Comparison of ENCODE assay signal across 37 cellular contexts in genomic region chr14:54813081-54813480, GRCh38.
"Had no signal": no experiment of that assay in that cellular context is flagged by ENCODE, and none has a peak within 500 bp of the region (broad histone marks: within the 10 kb centered on the region; RNA-seq: fewer than 3 reads in every experiment).

No MANE protein-coding gene starts in this region.

- FAIRE-seq: K562, TTC549 had no signal

- H3K36me3 Mint-ChIP-seq: activated naive CD4-positive, alpha-beta T cell treated with anti-CD3 and anti-CD28 coated beads, Interleukin-2, amount 50 U/mL, for 72 hours; WTC11 had no signal

- H3K27ac Mint-ChIP-seq: activated CD4-positive, alpha-beta T cell treated with anti-CD3 and anti-CD28 coated beads for 36 hours; activated CD4-positive, alpha-beta T cell treated with anti-CD3 and anti-CD28 coated beads, Interleukin-2, amount 10 ng/mL, durations not matched to agents 7 days and 5 days; activated CD8-positive, alpha-beta T cell treated with anti-CD3 and anti-CD28 coated beads, Interleukin-2, amount 10 ng/mL, durations not matched to agents 7 days and 5 days; activated naive CD4-positive, alpha-beta T cell treated with anti-CD3 and anti-CD28 coated beads for 36 hours; activated naive CD4-positive, alpha-beta T cell treated with anti-CD3 and anti-CD28 coated beads, Interleukin-2, amount 50 U/mL, for 72 hours; activated T-helper 1 cell treated with anti-CD3 and anti-CD28 coated beads, Interleukin-12 subunit alpha, Interleukin-12 subunit beta, Interleukin-2, Interleukin-4 antibody, amounts not matched to agents 30 ng/mL and 10 ng/mL and 1 ng/mL, durations not matched to agents 14 hours and 24 hours and 36 hours; T-helper 1 cell treated with Interleukin-12 subunit alpha and Interleukin-12 subunit beta and Interleukin-4 antibody, amounts not matched to agents 30 μg/mL and 1 μg/mL, for 36 hours; T-helper 2 cell treated with Interferon-gamma antibody and Interleukin-4, amounts not matched to agents 5 μg/mL and 100 μg/mL, for 36 hours; WTC11 had no signal

- H3K4me1 ChIP-seq: adrenal gland, SJSA1 had no signal

- H3K9ac ChIP-seq: SK-N-SH had no signal

- H3K27me3 ChIP-seq: adrenal gland, brain microvascular endothelial cell, Peyer's patch, SJSA1 had no signal

- H3K27ac ChIP-seq: adrenal gland, brain microvascular endothelial cell, Peyer's patch, SJSA1 had no signal

- H3K4me3 ChIP-seq: adrenal gland, K562, Peyer's patch, SJSA1 had no signal

- H3K9me3 ChIP-seq: adrenal gland, Peyer's patch, SJSA1, SK-N-SH had no signal

- H3K4me1 Mint-ChIP-seq: activated CD4-positive, alpha-beta T cell treated with anti-CD3 and anti-CD28 coated beads, Interleukin-2, amount 10 ng/mL, durations not matched to agents 7 days and 5 days; WTC11 had no signal

- DNase-seq: activated CD4-positive, alpha-beta T cell treated with anti-CD3 and anti-CD28 coated beads for 36 hours; activated CD4-positive, alpha-beta T cell treated with anti-CD3 and anti-CD28 coated beads, Interleukin-2, amount 10 ng/mL, durations not matched to agents 7 days and 5 days; activated CD4-positive, alpha-beta T cell treated with anti-CD3 and anti-CD28 coated beads, Interleukin-2, amount 50 U/mL, for 48 hours; activated CD8-positive, alpha-beta memory T cell treated with anti-CD3 and anti-CD28 coated beads, Interleukin-2, amount 50 U/mL, for 4 hours; activated CD8-positive, alpha-beta T cell treated with anti-CD3 and anti-CD28 coated beads, Interleukin-2, amount 10 ng/mL, durations not matched to agents 7 days and 5 days; activated gamma-delta T cell treated with Interleukin-2 at 50 U/mL for 16 hours; activated naive CD4-positive, alpha-beta T cell treated with anti-CD3 and anti-CD28 coated beads for 36 hours; activated T-cell treated with anti-CD3 and anti-CD28 coated beads for 4 hours; activated T-cell treated with anti-CD3 and anti-CD28 coated beads, Interleukin-2, amount 50 U/mL, for 4 hours; anterior cingulate cortex; brain microvascular endothelial cell; caudate nucleus; cerebellar nuclear complex; NCI-H1105; NCI-H1417 treated with DMSO at 0.1 percent for 48 hours; NCI-H187 treated with DMSO at 0.1 percent for 48 hours; NCI-H2081; NCI-H2171 treated with DMSO at 0.1 percent for 48 hours; NCI-H2227 treated with DMSO at 0.1 percent for 48 hours; NCI-H446; NCI-H510A treated with DMSO at 0.1 percent for 48 hours; NCI-H526 treated with DMSO at 0.1 percent for 48 hours; NK-92 treated with Interleukin-12 subunit alpha and Interleukin-12 subunit beta, amount 100 ng/mL, for 24 hours; PC-3; Peyer's patch; RPMI8226; SHP77 treated with DMSO at 0.1 percent for 48 hours; SK-N-SH had no signal

- H3K9me3 Mint-ChIP-seq: activated CD4-positive, alpha-beta T cell treated with anti-CD3 and anti-CD28 coated beads, Interleukin-2, amount 10 ng/mL, durations not matched to agents 7 days and 5 days; activated naive CD4-positive, alpha-beta T cell treated with anti-CD3 and anti-CD28 coated beads for 36 hours; activated naive CD4-positive, alpha-beta T cell treated with anti-CD3 and anti-CD28 coated beads, Interleukin-2, amount 50 U/mL, for 72 hours; activated T-cell treated with anti-CD3 and anti-CD28 coated beads, Interleukin-2, amount 50 U/mL, for 4 hours; activated T-helper 1 cell treated with anti-CD3 and anti-CD28 coated beads, Interleukin-12 subunit alpha, Interleukin-12 subunit beta, Interleukin-2, Interleukin-4 antibody, amounts not matched to agents 30 ng/mL and 10 ng/mL and 1 ng/mL, durations not matched to agents 14 hours and 24 hours and 36 hours; T-helper 1 cell treated with Interleukin-12 subunit alpha and Interleukin-12 subunit beta and Interleukin-4 antibody, amounts not matched to agents 30 μg/mL and 1 μg/mL, for 36 hours; T-helper 2 cell treated with Interferon-gamma antibody and Interleukin-4, amounts not matched to agents 5 μg/mL and 100 μg/mL, for 36 hours had no signal

- H3K36me3 ChIP-seq: adrenal gland, brain microvascular endothelial cell, Peyer's patch, SJSA1 had no signal

- H3K4me3 Mint-ChIP-seq: activated CD4-positive, alpha-beta T cell treated with anti-CD3 and anti-CD28 coated beads for 36 hours; activated CD4-positive, alpha-beta T cell treated with anti-CD3 and anti-CD28 coated beads, Interleukin-2, amount 10 ng/mL, durations not matched to agents 7 days and 5 days; activated CD8-positive, alpha-beta T cell treated with anti-CD3 and anti-CD28 coated beads, Interleukin-2, amount 10 ng/mL, durations not matched to agents 7 days and 5 days; activated naive CD4-positive, alpha-beta T cell treated with anti-CD3 and anti-CD28 coated beads for 36 hours; activated T-cell treated with anti-CD3 and anti-CD28 coated beads, Interleukin-2, amount 50 U/mL, for 4 hours; activated T-helper 1 cell treated with anti-CD3 and anti-CD28 coated beads, Interleukin-12 subunit alpha, Interleukin-12 subunit beta, Interleukin-2, Interleukin-4 antibody, amounts not matched to agents 30 ng/mL and 10 ng/mL and 1 ng/mL, durations not matched to agents 14 hours and 24 hours and 36 hours; T-helper 1 cell treated with Interleukin-12 subunit alpha and Interleukin-12 subunit beta and Interleukin-4 antibody, amounts not matched to agents 30 μg/mL and 1 μg/mL, for 36 hours; T-helper 2 cell treated with Interferon-gamma antibody and Interleukin-4, amounts not matched to agents 5 μg/mL and 100 μg/mL, for 36 hours; WTC11 had no signal

- H3K27me3 Mint-ChIP-seq: activated CD4-positive, alpha-beta T cell treated with anti-CD3 and anti-CD28 coated beads for 36 hours had no signal

- H3K4me2 ChIP-seq: SK-N-SH had no signal
